In the genomic region with DNA sequence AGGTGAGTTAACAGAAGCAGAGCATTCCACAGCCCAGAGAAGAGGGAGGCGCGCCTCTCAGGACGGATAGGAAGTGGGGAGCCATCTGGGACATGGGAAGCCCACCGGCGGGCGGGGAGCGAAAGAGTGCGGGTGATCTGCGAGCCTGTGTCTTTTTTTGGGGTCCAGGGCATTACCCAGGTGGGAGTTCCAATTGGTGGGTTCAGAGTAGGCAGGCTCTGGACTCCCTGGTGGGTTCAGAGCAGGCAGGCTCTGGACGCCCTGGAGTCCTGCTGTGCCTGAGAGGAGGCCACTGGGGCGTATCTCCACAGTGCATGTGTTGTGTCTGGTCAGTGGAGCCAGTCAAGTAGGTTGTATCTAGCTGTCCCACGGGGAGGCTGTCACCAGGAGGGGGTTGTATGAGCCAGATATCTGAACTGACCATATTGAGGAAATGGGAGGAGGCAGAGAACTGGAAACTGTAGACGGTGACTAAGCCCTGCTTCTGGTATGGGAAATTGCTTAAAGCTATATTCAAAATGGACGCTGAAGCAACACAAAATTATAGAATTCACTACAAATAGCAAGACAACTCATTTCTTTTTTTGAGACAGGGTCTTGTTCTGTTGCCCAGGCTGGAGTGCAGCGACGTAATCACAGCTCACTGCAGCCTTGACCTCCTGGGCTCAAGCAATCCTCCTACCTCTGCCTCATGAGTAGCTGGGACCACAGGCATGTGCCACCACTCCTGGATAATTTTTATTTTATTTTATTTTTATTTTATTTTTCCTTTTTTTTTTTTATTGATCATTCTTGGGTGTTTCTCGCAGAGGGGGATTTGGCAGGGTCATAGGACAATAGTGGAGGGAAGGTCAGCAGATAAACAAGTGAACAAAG, we compare ENCODE assay signal across 8 cellular contexts. TPM values are rescaled to one million over a fixed set of nuclear protein-coding genes. Genes with fewer than 3 reads are reported as not detected.
DNase-seq lines count a peak whose midpoint lies in the region; ATAC-seq, FAIRE-seq and TF ChIP-seq lines count a peak whose summit lies in the region.

No MANE protein-coding gene starts in this region.

- no peaks in the 10 kb centered on the region for H3K9me3 Mint-ChIP-seq in osteocyte (ENCODE audit: unreplicated experiment)

- H3K4me3 Mint-ChIP-seq in osteocyte (ENCODE audit: unreplicated experiment) = no peak overlapping the region

- intact Hi-C loops in Right ventricle myocardium superior (cut with DNase I) = no loop called here

- ATAC-seq in HG03432 (IDR thresholded peaks at IDR 0.05; ENCODE audit: unreplicated experiment) (peak; percentile 65), Right ventricle myocardium superior (ENCODE audit: poor library complexity) (no peak)

- H3K4me1 Mint-ChIP-seq in osteocyte (ENCODE audit: unreplicated experiment) = peaks cover 8% of the 10 kb centered on the region

- peak; percentile 85 for FAIRE-seq in GM19239 (lab: Jason Lieb, UNC)

- peak; percentile 42 for DNase-seq in AG08395 (ENCODE audit: low spot score)
- DNase-seq in GM19239 (ENCODE audit: insufficient read length, low spot score) = peak; percentile 58
- peak; percentile 50 for DNase-seq in amniotic epithelial cell (ENCODE audit: low read depth)
- DNase-seq in osteocyte (ENCODE audit: extremely low spot score, unreplicated experiment) = no peak
- no peak for DNase-seq in RPMI8226
- no peak for DNase-seq in NCI-H510A treated with DMSO at 0.1 percent for 48 hours (lab: John Stamatoyannopoulos, UW)
- no peak for DNase-seq in Right ventricle myocardium superior

- H3K36me3 Mint-ChIP-seq in osteocyte (ENCODE audit: unreplicated experiment) = no peaks in the 10 kb centered on the region

- H3K27ac Mint-ChIP-seq in osteocyte (ENCODE audit: unreplicated experiment) = peak overlapping the region; percentile 72

- peak; percentile 24 for TF ChIP-seq CTCF in osteocyte (IDR thresholded peaks at IDR 0.05)

- H3K27me3 Mint-ChIP-seq in osteocyte (ENCODE audit: unreplicated experiment) = no peaks in the 10 kb centered on the region

RNA-seq across cellular contexts. Expression of a gene that starts 34.5 kb away (rescaled TPM):
- total RNA-seq in osteocyte (41.6 and 44.5 TPM in 2 replicates), Right ventricle myocardium superior (1.7 TPM)

Comparison
In these comparisons a context has a peak if more than half of its experiments do, and no peak if none do; other contexts are left out.
1. DNase-seq: peak in AG08395 (single experiment), GM19239 (single experiment) and amniotic epithelial cell (single experiment); none in osteocyte (single experiment), RPMI8226 (single experiment), NCI-H510A treated with DMSO at 0.1 percent for 48 hours (single experiment) and Right ventricle myocardium superior (single experiment).
2. RNA of a gene that starts 34.5 kb away (total RNA-seq): 41.6 to 44.5 TPM in osteocyte; 1.7 TPM in Right ventricle myocardium superior (single experiment); every median in the first group is over 10 times any median in the second.